In the genomic region with DNA sequence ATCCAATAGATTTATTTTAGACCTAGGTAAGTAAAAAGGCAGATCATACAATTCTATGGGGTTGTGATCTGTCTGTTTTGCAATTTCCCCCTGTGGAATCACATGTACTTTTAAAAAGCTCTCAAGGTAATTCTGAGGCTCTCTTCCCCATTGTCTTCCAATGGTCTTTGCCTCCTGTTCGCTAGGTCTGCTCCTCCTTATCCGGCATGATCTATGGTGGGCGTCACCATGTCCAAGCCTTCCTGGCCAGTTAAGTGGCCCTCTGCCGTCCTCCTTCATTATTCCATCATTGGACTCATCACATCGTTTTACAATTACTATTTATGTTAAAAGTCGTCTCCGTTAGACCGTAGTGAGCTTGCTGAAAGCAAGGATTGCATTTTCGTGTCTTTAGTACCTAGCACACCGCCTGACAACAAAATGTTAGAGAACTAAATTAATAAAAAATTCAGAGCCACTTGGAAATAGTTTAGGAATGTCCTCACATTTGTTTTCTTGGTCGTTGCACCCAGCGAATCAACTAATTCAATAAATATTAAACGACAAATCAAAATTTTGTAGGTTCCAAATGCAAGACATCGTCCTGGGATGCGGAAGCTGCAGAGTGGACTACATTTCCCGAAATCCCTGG, we compare ENCODE assay signal across 1 cellular context.
TF ChIP-seq lines count a peak whose summit lies in the region.

No MANE protein-coding gene starts in this region.

TF ChIP-seq in K562, 482 proteins besides CTCF, POLR2A, EP300 and RAD21 (continued from another document):
- TF ChIP-seq TFAP4 (CRISPR knock-in tag; IDR thresholded peaks at IDR 0.05; ENCODE audit: borderline replicate concordance) (0 out of 2 replicates have a peak, but pooled peaks have one; percentile 21), SNRNP70 (optimal IDR thresholded peaks at IDR 0.05; ENCODE audit: low read depth, low read length) (no peak), AFF1 (IDR thresholded peaks at IDR 0.05; ENCODE audit: low read depth in 1 of 2, partially characterized antibody in 2 of 2) (peak in 1 of 2 experiments; percentile 52), ATF7 (IDR thresholded peaks at IDR 0.05) (peak; percentile 67), SMC3 (conservative IDR thresholded peaks at IDR 0.05; ENCODE audit: insufficient read depth, low read depth, low read length) (no peak), MXI1 (IDR thresholded peaks at IDR 0.05; ENCODE audit: low read depth, low read length) (no peak), MNT (conservative IDR thresholded peaks at IDR 0.05) (peak in 1 of 2 experiments; percentile 23; a peak in 2 of 4 replicates), MAZ (CRISPR knock-in tag; conservative IDR thresholded peaks at IDR 0.05 in 1 of 2, IDR thresholded peaks at IDR 0.05 in 1 of 2) (peak in 1 of 2 experiments; percentile 26; a peak in 1 of 4 replicates), HNRNPUL1 (IDR thresholded peaks at IDR 0.05; ENCODE audit: low read length) (no peak), RNF2 (IDR thresholded peaks at IDR 0.05) (peak; percentile 10; the same call in 1 of the 2 replicates), IRF2 (CRISPR knock-in tag; IDR thresholded peaks at IDR 0.05) (no peak), PHF8 (IDR thresholded peaks at IDR 0.05; ENCODE audit: borderline replicate concordance, low read length) (peak; percentile 35; the same call in 1 of the 2 replicates), RCOR1 (IDR thresholded peaks at IDR 0.05; ENCODE audit: borderline replicate concordance in 1 of 2, low read depth in 2 of 2, low read length in 2 of 2) (peak in 1 of 2 experiments; percentile 32; a peak in 1 of 4 replicates), SLC30A9 (CRISPR knock-in tag; IDR thresholded peaks at IDR 0.05) (no peak), TAF9B (IDR thresholded peaks at IDR 0.05; ENCODE audit: partially characterized antibody) (peak; percentile 53), DPF2 (IDR thresholded peaks at IDR 0.05) (peak; percentile 44), CGGBP1 (CRISPR knock-in tag; IDR thresholded peaks at IDR 0.05) (0 out of 2 replicates have a peak, but pooled peaks have one; percentile 4), CREB3L1 (IDR thresholded peaks at IDR 0.05; ENCODE audit: borderline replicate concordance, low read depth) (peak; percentile 63; the same call in 1 of the 2 replicates), JUND (IDR thresholded peaks at IDR 0.05; ENCODE audit: borderline replicate concordance, low read depth, low read length) (peak; percentile 69), JUND (tag; IDR thresholded peaks at IDR 0.05; ENCODE audit: borderline replicate concordance, low read depth, low read length) (no peak; the same call in 2 of the 3 replicates), MEIS2 (IDR thresholded peaks at IDR 0.05; ENCODE audit: partially characterized antibody) (peak; percentile 38), ZNF583 (CRISPR knock-in tag; IDR thresholded peaks at IDR 0.05) (no peak), MYNN (IDR thresholded peaks at IDR 0.05) (no peak), MYNN (CRISPR knock-in tag; IDR thresholded peaks at IDR 0.05) (no peak), SMARCE1 (IDR thresholded peaks at IDR 0.05) (0 out of 2 replicates have a peak, but pooled peaks have one; percentile 26)
- TF ChIP-seq, protein P1, sequence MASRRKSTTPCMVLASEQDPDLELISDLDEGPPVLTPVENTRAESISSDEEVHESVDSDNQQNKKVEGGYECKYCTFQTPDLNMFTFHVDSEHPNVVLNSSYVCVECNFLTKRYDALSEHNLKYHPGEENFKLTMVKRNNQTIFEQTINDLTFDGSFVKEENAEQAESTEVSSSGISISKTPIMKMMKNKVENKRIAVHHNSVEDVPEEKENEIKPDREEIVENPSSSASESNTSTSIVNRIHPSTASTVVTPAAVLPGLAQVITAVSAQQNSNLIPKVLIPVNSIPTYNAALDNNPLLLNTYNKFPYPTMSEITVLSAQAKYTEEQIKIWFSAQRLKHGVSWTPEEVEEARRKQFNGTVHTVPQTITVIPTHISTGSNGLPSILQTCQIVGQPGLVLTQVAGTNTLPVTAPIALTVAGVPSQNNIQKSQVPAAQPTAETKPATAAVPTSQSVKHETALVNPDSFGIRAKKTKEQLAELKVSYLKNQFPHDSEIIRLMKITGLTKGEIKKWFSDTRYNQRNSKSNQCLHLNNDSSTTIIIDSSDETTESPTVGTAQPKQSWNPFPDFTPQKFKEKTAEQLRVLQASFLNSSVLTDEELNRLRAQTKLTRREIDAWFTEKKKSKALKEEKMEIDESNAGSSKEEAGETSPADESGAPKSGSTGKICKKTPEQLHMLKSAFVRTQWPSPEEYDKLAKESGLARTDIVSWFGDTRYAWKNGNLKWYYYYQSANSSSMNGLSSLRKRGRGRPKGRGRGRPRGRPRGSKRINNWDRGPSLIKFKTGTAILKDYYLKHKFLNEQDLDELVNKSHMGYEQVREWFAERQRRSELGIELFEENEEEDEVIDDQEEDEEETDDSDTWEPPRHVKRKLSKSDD (conservative IDR thresholded peaks at IDR 0.05; ENCODE audit: low read length) = no peak
- TF ChIP-seq, protein P2, sequence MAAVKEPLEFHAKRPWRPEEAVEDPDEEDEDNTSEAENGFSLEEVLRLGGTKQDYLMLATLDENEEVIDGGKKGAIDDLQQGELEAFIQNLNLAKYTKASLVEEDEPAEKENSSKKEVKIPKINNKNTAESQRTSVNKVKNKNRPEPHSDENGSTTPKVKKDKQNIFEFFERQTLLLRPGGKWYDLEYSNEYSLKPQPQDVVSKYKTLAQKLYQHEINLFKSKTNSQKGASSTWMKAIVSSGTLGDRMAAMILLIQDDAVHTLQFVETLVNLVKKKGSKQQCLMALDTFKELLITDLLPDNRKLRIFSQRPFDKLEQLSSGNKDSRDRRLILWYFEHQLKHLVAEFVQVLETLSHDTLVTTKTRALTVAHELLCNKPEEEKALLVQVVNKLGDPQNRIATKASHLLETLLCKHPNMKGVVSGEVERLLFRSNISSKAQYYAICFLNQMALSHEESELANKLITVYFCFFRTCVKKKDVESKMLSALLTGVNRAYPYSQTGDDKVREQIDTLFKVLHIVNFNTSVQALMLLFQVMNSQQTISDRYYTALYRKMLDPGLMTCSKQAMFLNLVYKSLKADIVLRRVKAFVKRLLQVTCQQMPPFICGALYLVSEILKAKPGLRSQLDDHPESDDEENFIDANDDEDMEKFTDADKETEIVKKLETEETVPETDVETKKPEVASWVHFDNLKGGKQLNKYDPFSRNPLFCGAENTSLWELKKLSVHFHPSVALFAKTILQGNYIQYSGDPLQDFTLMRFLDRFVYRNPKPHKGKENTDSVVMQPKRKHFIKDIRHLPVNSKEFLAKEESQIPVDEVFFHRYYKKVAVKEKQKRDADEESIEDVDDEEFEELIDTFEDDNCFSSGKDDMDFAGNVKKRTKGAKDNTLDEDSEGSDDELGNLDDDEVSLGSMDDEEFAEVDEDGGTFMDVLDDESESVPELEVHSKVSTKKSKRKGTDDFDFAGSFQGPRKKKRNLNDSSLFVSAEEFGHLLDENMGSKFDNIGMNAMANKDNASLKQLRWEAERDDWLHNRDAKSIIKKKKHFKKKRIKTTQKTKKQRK (IDR thresholded peaks at IDR 0.05; ENCODE audit: borderline replicate concordance, low read depth, low read length) = no peak
- TF ChIP-seq, protein P3, sequence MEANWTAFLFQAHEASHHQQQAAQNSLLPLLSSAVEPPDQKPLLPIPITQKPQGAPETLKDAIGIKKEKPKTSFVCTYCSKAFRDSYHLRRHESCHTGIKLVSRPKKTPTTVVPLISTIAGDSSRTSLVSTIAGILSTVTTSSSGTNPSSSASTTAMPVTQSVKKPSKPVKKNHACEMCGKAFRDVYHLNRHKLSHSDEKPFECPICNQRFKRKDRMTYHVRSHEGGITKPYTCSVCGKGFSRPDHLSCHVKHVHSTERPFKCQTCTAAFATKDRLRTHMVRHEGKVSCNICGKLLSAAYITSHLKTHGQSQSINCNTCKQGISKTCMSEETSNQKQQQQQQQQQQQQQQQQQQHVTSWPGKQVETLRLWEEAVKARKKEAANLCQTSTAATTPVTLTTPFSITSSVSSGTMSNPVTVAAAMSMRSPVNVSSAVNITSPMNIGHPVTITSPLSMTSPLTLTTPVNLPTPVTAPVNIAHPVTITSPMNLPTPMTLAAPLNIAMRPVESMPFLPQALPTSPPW (CRISPR knock-in tag; IDR thresholded peaks at IDR 0.05) = no peak
